ENCODE assay signal across 11 cellular contexts in genomic region chr20:57265649-57266250, GRCh38. TPM values are rescaled to one million over a fixed set of nuclear protein-coding genes. Genes with fewer than 3 reads are reported as not detected.
DNase-seq lines count a peak whose midpoint lies in the region; ATAC-seq and TF ChIP-seq lines count a peak whose summit lies in the region.
"Had no signal": no experiment of that assay in that cellular context is flagged by ENCODE, and none has a peak within 500 bp of the region (broad histone marks: within the 10 kb centered on the region; RNA-seq: fewer than 3 reads in every experiment).

No MANE protein-coding gene starts in this region.

- peaks cover 12 to 65% (median 18%) of the 10 kb centered on the region in 3 donors for H3K4me1 ChIP-seq in esophagus squamous epithelium
- H3K4me1 ChIP-seq in ovary (ENCODE audit: insufficient read depth): peaks cover 1% of the 10 kb centered on the region

- H3K36me3 Mint-ChIP-seq in nephron (ENCODE audit: low read depth): no peaks in the 10 kb centered on the region

- no peaks in the 10 kb centered on the region for H3K9me3 ChIP-seq in esophagus squamous epithelium
- no peaks in the 10 kb centered on the region for H3K9me3 ChIP-seq in ovary

- no peak for TF ChIP-seq EP300 in ovary (IDR thresholded peaks at IDR 0.05)

- H3K36me3 ChIP-seq in esophagus squamous epithelium (no peaks in the 10 kb centered on the region), ovary (no peaks in the 10 kb centered on the region)

- ATAC-seq in HG03175 (IDR thresholded peaks at IDR 0.05; ENCODE audit: unreplicated experiment) (no peak), GM21360 (IDR thresholded peaks at IDR 0.05; ENCODE audit: unreplicated experiment) (no peak)

- intact Hi-C loops in esophagus squamous epithelium (cut with DNase I): loop anchor here (5.0 kb wide), 1 partner anchor 57 kb away; no protein-coding TSS in a partner anchor
- intact Hi-C loops in ovary (cut with DNase I): no loop called here

- 0% methylated on average over 8 of the region's 62 CpGs; no CpG with 5 or more reads in 1 of the 2 donors for WGBS in esophagus squamous epithelium, 2 donors
- WGBS in ovary, 3 donors: 1% methylated on average over 17 to 62 of the region's 62 CpGs

- TF ChIP-seq POLR2A in esophagus squamous epithelium (IDR thresholded peaks at IDR 0.05) (no peak), ovary (IDR thresholded peaks at IDR 0.05) (no peak)

- peak overlapping the region; percentile 85 to 93 (median 86) for H3K4me3 Mint-ChIP-seq in nephron

- H3K27me3 Mint-ChIP-seq in nephron (ENCODE audit: low read depth): peaks cover 83% of the 10 kb centered on the region

- TF ChIP-seq CTCF in esophagus squamous epithelium (IDR thresholded peaks at IDR 0.05): no peak
- TF ChIP-seq CTCF in nephron (IDR thresholded peaks at IDR 0.05; ENCODE audit: unreplicated experiment in 3 of 3): no peak
- no peak for TF ChIP-seq CTCF in ovary (IDR thresholded peaks at IDR 0.05)

- H3K4me3 ChIP-seq in esophagus squamous epithelium (peak overlapping the region; percentile 62 to 73 (median 66)), ovary (no peak overlapping the region)

- peaks cover 57% of the 10 kb centered on the region for H3K4me1 Mint-ChIP-seq in nephron

- DNase-seq in 8988T (peak; percentile 74), HuH-7.5 (ENCODE audit: low spot score) (peak; percentile 92), esophagus squamous epithelium (lab: John Stamatoyannopoulos, UW) (no peak), kidney tubule cell (ENCODE audit: low spot score) (no peak), ovary (no peak)
- DNase-seq: MM.1S; stimulated activated naive CD4-positive, alpha-beta T cell had no signal

- H3K27ac ChIP-seq in esophagus squamous epithelium: peak overlapping the region; percentile 16 to 83 (median 80)
- H3K27ac ChIP-seq in ovary: no peak overlapping the region

- no peaks in the 10 kb centered on the region for H3K9me3 Mint-ChIP-seq in nephron

- peak overlapping the region in 1 of 3 experiments; percentile 72 for H3K27ac Mint-ChIP-seq in nephron

- H3K27me3 ChIP-seq in esophagus squamous epithelium (peaks cover 0 to 93% (median under 1%) of the 10 kb centered on the region in 4 donors), ovary (no peaks in the 10 kb centered on the region)

RNA-seq across cellular contexts. Expression of gene BMP7, which starts 0.7 kb away (rescaled TPM):
- total RNA-seq in esophagus squamous epithelium (10 to 100 TPM; 21.8 to 59.8 (median 35.1) TPM), ovary (10 to 100 TPM in 1 of 7 donors, 1 to 10 TPM in 3, under 1 TPM in 3; 0.15 to 19.4 (median 1.3) TPM)
- under 1 TPM; 0.07 to 0.42 TPM for polyA plus RNA-seq in ovary
- total RNA-seq: pulmonary artery endothelial cell had no signal

Comparison
In these comparisons a context has a peak if more than half of its experiments do, and no peak if none do; other contexts are left out.
1. DNase-seq: peak in 8988T (single experiment) and HuH-7.5 (single experiment); none in esophagus squamous epithelium (single experiment), kidney tubule cell (single experiment) and ovary (0 of 5).
2. H3K27ac ChIP-seq: peak in esophagus squamous epithelium (4 of 4); none in ovary (0 of 2).